Comparison of ENCODE assay signal across 30 cellular contexts in the genomic region with DNA sequence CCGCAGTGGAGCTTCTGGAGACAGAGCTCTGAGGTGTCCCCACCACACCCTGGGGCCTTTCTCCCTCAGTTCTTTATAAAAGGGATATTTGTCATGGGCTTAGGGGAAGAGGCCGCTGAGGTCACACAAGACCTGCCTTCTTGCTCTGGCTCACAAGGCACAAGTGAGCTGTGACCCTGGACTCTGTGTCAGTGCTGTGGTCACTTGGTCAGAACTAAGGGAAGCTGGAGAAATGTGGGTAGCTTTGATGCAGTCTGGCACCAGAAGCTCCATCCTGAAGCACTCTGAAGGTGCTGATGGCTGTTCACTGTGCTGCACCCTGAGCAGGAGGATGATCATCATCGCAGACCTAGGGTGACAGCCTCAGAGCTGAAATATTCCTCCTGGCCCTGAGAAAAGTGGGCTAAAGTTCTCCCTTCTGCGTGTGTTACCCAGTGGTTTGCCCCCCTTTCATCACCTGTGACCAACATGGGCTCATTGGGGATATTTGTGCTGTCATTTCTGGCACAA. TPM values are rescaled to one million over a fixed set of nuclear protein-coding genes. Genes with fewer than 3 reads are reported as not detected.
"Had no signal": no experiment of that assay in that cellular context is flagged by ENCODE, and none has a peak within 500 bp of the region (broad histone marks: within the 10 kb centered on the region; RNA-seq: fewer than 3 reads in every experiment).

No MANE protein-coding gene starts in this region.

- H3K9me3 ChIP-seq: adrenal gland, breast epithelium, right lobe of liver, upper lobe of left lung had no signal

- H3K4me1 ChIP-seq: adrenal gland, breast epithelium, right lobe of liver, upper lobe of left lung had no signal

- H3K4me3 Mint-ChIP-seq: activated CD4-positive, alpha-beta memory T cell treated with anti-CD3 and anti-CD28 coated beads, Interleukin-2, amount 10 ng/mL, durations not matched to agents 7 days and 5 days; activated naive CD8-positive, alpha-beta T cell; activated T-helper 1 cell treated with anti-CD3 and anti-CD28 coated beads, Interleukin-12 subunit alpha, Interleukin-12 subunit beta, Interleukin-2, Interleukin-4 antibody, amounts not matched to agents 30 ng/mL and 10 ng/mL and 1 ng/mL, durations not matched to agents 14 hours and 24 hours and 36 hours; central memory CD8-positive, alpha-beta T cell; effector memory CD8-positive, alpha-beta T cell; mesothelial cell of epicardium; nephron progenitor cell; T-helper 17 cell had no signal

- FAIRE-seq: colon, endothelial cell of umbilical vein, frontal cortex had no signal

- H3K79me2 ChIP-seq: hepatocyte had no signal

- H3K36me3 ChIP-seq: adrenal gland, breast epithelium, right lobe of liver, upper lobe of left lung had no signal

- ATAC-seq: effector memory CD8-positive, alpha-beta T cell; esophagus mucosa; left ventricle myocardium superior; right lobe of liver; T-helper 17 cell had no signal

- H3K9me3 Mint-ChIP-seq: activated CD4-positive, alpha-beta memory T cell treated with anti-CD3 and anti-CD28 coated beads, Interleukin-2, amount 10 ng/mL, durations not matched to agents 7 days and 5 days; activated T-helper 1 cell treated with anti-CD3 and anti-CD28 coated beads, Interleukin-12 subunit alpha, Interleukin-12 subunit beta, Interleukin-2, Interleukin-4 antibody, amounts not matched to agents 30 ng/mL and 10 ng/mL and 1 ng/mL, durations not matched to agents 14 hours and 24 hours and 36 hours; central memory CD8-positive, alpha-beta T cell; effector memory CD8-positive, alpha-beta T cell; mesothelial cell of epicardium; nephron progenitor cell had no signal

- DNase-seq: activated CD4-positive, alpha-beta memory T cell treated with anti-CD3 and anti-CD28 coated beads, Interleukin-2, amount 10 ng/mL, durations not matched to agents 7 days and 5 days; activated CD4-positive, alpha-beta T cell treated with anti-CD3 and anti-CD28 coated beads for 48 hours; activated CD4-positive, CD25-positive, alpha-beta regulatory T cell; activated gamma-delta T cell treated with Interleukin-2 at 50 U/mL for 16 hours; adrenal gland; dorsolateral prefrontal cortex; effector memory CD8-positive, alpha-beta T cell; glutamatergic neuron; left ventricle myocardium superior; mammary epithelial cell; nephron progenitor cell; nucleus accumbens; right lobe of liver; stimulated activated CD4-positive, alpha-beta T cell treated with anti-CD3 and anti-CD28 coated beads, Interleukin-2, amount 100 ng/mL, for 24 hours; stimulated activated naive CD4-positive, alpha-beta T cell; SW 1271; T-helper 17 cell; upper lobe of left lung had no signal

- H3K27me3 Mint-ChIP-seq: activated CD4-positive, alpha-beta memory T cell treated with anti-CD3 and anti-CD28 coated beads, Interleukin-2, amount 10 ng/mL, durations not matched to agents 7 days and 5 days; activated naive CD8-positive, alpha-beta T cell; central memory CD8-positive, alpha-beta T cell; effector memory CD8-positive, alpha-beta T cell; T-helper 17 cell had no signal

- H3K4me2 ChIP-seq: hepatocyte had no signal

- H3K27me3 ChIP-seq: adrenal gland, breast epithelium, right lobe of liver, upper lobe of left lung had no signal

- H3K27ac Mint-ChIP-seq: activated CD4-positive, alpha-beta memory T cell treated with anti-CD3 and anti-CD28 coated beads, Interleukin-2, amount 10 ng/mL, durations not matched to agents 7 days and 5 days; activated naive CD8-positive, alpha-beta T cell; effector memory CD8-positive, alpha-beta T cell; mesothelial cell of epicardium; nephron progenitor cell; T-helper 17 cell had no signal

- H3K36me3 Mint-ChIP-seq: activated naive CD8-positive, alpha-beta T cell; mesothelial cell of epicardium had no signal

- H3K27ac ChIP-seq: adrenal gland, breast epithelium, dorsolateral prefrontal cortex, hepatocyte, right lobe of liver, skin epidermis, upper lobe of left lung had no signal

- H3K4me3 ChIP-seq: adrenal gland, breast epithelium, dorsolateral prefrontal cortex, hepatocyte, right lobe of liver, skin epidermis, upper lobe of left lung had no signal

- H2AFZ ChIP-seq: hepatocyte had no signal

- H3K4me1 Mint-ChIP-seq: mesothelial cell of epicardium, nephron progenitor cell, T-helper 17 cell had no signal

RNA-seq across cellular contexts. Expression of gene VPREB1, which starts 28.1 kb away (rescaled TPM):
- total RNA-seq: activated CD4-positive, alpha-beta memory T cell treated with anti-CD3 and anti-CD28 coated beads, Interleukin-2, amount 10 ng/mL, durations not matched to agents 7 days and 5 days; activated T-helper 1 cell treated with anti-CD3 and anti-CD28 coated beads, Interleukin-12 subunit alpha, Interleukin-12 subunit beta, Interleukin-2, Interleukin-4 antibody, amounts not matched to agents 30 ng/mL and 10 ng/mL and 1 ng/mL, durations not matched to agents 14 hours and 24 hours and 36 hours; adrenal gland; breast epithelium; dorsolateral prefrontal cortex; endothelial cell of umbilical vein; esophagus mucosa; frontal cortex; hepatocyte; left ventricle myocardium superior; mammary epithelial cell; mesothelial cell of epicardium; right lobe of liver; subcutaneous adipose tissue; T-helper 17 cell; upper lobe of left lung had no signal
- polyA plus RNA-seq: adrenal gland, endothelial cell of umbilical vein, hepatocyte, mammary epithelial cell had no signal
